In genomic region chr19:29525901-29526729, GRCh38 we compare ENCODE assay signal across 14 cellular contexts. TPM values are rescaled to one million over a fixed set of nuclear protein-coding genes. Genes with fewer than 3 reads are reported as not detected.
DNase-seq lines count a peak whose midpoint lies in the region; ATAC-seq and TF ChIP-seq lines count a peak whose summit lies in the region.
"Had no signal": no experiment of that assay in that cellular context is flagged by ENCODE, and none has a peak within 500 bp of the region (broad histone marks: within the 10 kb centered on the region; RNA-seq: fewer than 3 reads in every experiment).

TSS of gene VSTM2B (plus strand) at chr19:29525994. CDS start at chr19:29526584, 590 bp downstream.

- peaks cover 81% of the 10 kb centered on the region for H3K27me3 Mint-ChIP-seq in progenitor cell of endocrine pancreas

- no peaks in the 10 kb centered on the region for H3K36me3 Mint-ChIP-seq in progenitor cell of endocrine pancreas (ENCODE audit: insufficient read depth)

- no peaks in the 10 kb centered on the region for H3K9me3 Mint-ChIP-seq in progenitor cell of endocrine pancreas (ENCODE audit: low read depth)

- H3K79me2 ChIP-seq in hepatocyte: no peaks in the 10 kb centered on the region

- H3K27ac ChIP-seq in hepatocyte: no peak within 1 kb of the TSS
- H3K27ac ChIP-seq: gastrocnemius medialis, KMS-11 had no signal

- H3K4me3 ChIP-seq in hepatocyte: no peak within 1 kb of the TSS
- H3K4me3 ChIP-seq: gastrocnemius medialis had no signal

- H3K9me3 ChIP-seq in hepatocyte (ENCODE audit: low read depth): no peaks in the 10 kb centered on the region
- H3K9me3 ChIP-seq: gastrocnemius medialis had no signal

- peaks cover 11% of the 10 kb centered on the region for H3K4me1 ChIP-seq in hepatocyte (ENCODE audit: insufficient read depth)

- no peak for ATAC-seq in HG03520 (IDR thresholded peaks at IDR 0.05; ENCODE audit: unreplicated experiment)
- ATAC-seq in HG02870 (IDR thresholded peaks at IDR 0.05; ENCODE audit: unreplicated experiment): no peak
- ATAC-seq: gastrocnemius medialis had no signal

- no peaks in the 10 kb centered on the region for H4K20me1 ChIP-seq in hepatocyte (ENCODE audit: insufficient read depth, poor library complexity, severe bottlenecking)

- DNase-seq in DMS 273 (lab: John Stamatoyannopoulos, UW; ENCODE audit: unreplicated experiment) (peak; percentile 53), DMS 273 treated with DMSO at 0.1 percent for 48 hours (lab: John Stamatoyannopoulos, UW) (no peak), NCI-H345 treated with DMSO at 0.1 percent for 48 hours (lab: John Stamatoyannopoulos, UW; ENCODE audit: unreplicated experiment) (peak; percentile 43), hepatocyte (ENCODE audit: low spot score) (no peak), progenitor cell of endocrine pancreas (ENCODE audit: low spot score, unreplicated experiment) (no peak), NK-92 (lab: John Stamatoyannopoulos, UW; ENCODE audit: unreplicated experiment) (no peak)
- DNase-seq: gastrocnemius medialis, GDM1 had no signal

- H3K4me2 ChIP-seq in hepatocyte: peak within 1 kb of the TSS; percentile 81
- H3K4me2 ChIP-seq: KMS-11 had no signal

- H3K27ac Mint-ChIP-seq in progenitor cell of endocrine pancreas: no peak within 1 kb of the TSS

- no peak within 1 kb of the TSS for H2AFZ ChIP-seq in hepatocyte

- no peak for TF ChIP-seq CTCF in hepatocyte (IDR thresholded peaks at IDR 0.05; ENCODE audit: poor library complexity)
- no peak for TF ChIP-seq CTCF in progenitor cell of endocrine pancreas (IDR thresholded peaks at IDR 0.05; ENCODE audit: unreplicated experiment)

- H3K36me3 ChIP-seq in hepatocyte (replicated peaks; ENCODE audit: insufficient read depth, low read depth): no peaks in the 10 kb centered on the region
- H3K36me3 ChIP-seq: gastrocnemius medialis had no signal

- H3K27me3 ChIP-seq in hepatocyte: peaks cover 89% of the 10 kb centered on the region

- H3K9me2 ChIP-seq in hepatocyte (replicated peaks; ENCODE audit: insufficient read depth): no peaks in the 10 kb centered on the region

- H3K4me3 Mint-ChIP-seq in progenitor cell of endocrine pancreas (ENCODE audit: low read depth): peak within 1 kb of the TSS; percentile 38

- peaks cover 14% of the 10 kb centered on the region for H3K4me1 Mint-ChIP-seq in progenitor cell of endocrine pancreas (ENCODE audit: low read depth)

- 3% methylated on average over 41 of the region's 104 CpGs for WGBS in hepatocyte (ENCODE audit: low lambda C conversion rate, missing lambda C conversion rate)

RNA-seq across cellular contexts. Expression of gene VSTM2B, which starts in this region (rescaled TPM):
- 0.47 and 1.2 TPM in 2 replicates for total RNA-seq in hepatocyte
- polyA plus RNA-seq in hepatocyte: 0.34 and 1.1 TPM in 2 replicates
- not detected in 2 replicates for total RNA-seq in progenitor cell of endocrine pancreas
- total RNA-seq: A172, astrocyte, gastrocnemius medialis, omental fat pad had no signal

Comparison
In these comparisons a context has a peak if more than half of its experiments do, and no peak if none do; other contexts are left out.
1. DNase-seq: peak in DMS 273 (single experiment) and NCI-H345 treated with DMSO at 0.1 percent for 48 hours (single experiment); none in DMS 273 treated with DMSO at 0.1 percent for 48 hours (single experiment), hepatocyte (single experiment), progenitor cell of endocrine pancreas (single experiment) and NK-92 (single experiment).